Comparison of ENCODE assay signal across 29 cellular contexts in the genomic region with DNA sequence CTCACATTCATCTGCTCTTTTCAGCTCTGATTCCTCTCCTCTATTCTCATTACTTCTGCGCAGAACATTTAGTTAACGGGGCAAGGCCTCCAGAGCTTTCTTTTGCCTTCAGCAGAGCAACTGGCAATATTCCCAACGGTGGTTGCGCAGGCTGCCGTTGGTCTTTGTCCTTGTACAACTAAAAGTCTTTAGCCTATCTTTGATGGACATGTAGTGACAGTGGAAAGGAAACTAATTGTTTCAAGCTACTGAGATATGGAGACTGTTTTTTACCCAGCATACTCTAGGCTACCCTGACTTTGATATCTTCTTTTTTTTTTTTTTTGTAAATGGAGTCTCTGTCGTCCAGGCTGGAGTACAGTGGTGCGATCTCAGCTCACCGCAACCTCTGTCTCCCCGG. TPM values are rescaled to one million over a fixed set of nuclear protein-coding genes. Genes with fewer than 3 reads are reported as not detected.
DNase-seq lines count a peak whose midpoint lies in the region; ATAC-seq and TF ChIP-seq lines count a peak whose summit lies in the region.
"Had no signal": no experiment of that assay in that cellular context is flagged by ENCODE, and none has a peak within 500 bp of the region (broad histone marks: within the 10 kb centered on the region; RNA-seq: fewer than 3 reads in every experiment).

No MANE protein-coding gene starts in this region.

- no peak for ATAC-seq in GM19395 (IDR thresholded peaks at IDR 0.05; ENCODE audit: unreplicated experiment)
- ATAC-seq: activated T-cell treated with anti-CD3 and anti-CD28 coated beads, Interleukin-2, amount 50 U/mL, for 4 hours; psoas muscle; SK-N-SH treated with all-trans-retinoic acid at 6 μM for 48 hours had no signal

- CTCF ChIA-PET in activated naive CD4-positive, alpha-beta T cell treated with anti-CD3 and anti-CD28 coated beads for 36 hours (lab: Charles Lee): interaction anchor here (0.7 to 1.6 kb wide), 4 partner anchors 35 to 235 kb away, joined by 3 to 5 read pairs (median 3); no protein-coding TSS in a partner anchor

- TF ChIP-seq CTCF in ascending aorta (IDR thresholded peaks at IDR 0.05): no peak

- H3K27ac ChIP-seq in ascending aorta: peak overlapping the region in 1 of 2 donors; percentile 24
- H3K27ac ChIP-seq: BLaER1, epithelial cell of prostate, GM23248, PC-9, psoas muscle, uterus had no signal

- no peaks in the 10 kb centered on the region for H3K27me3 Mint-ChIP-seq in activated naive CD4-positive, alpha-beta T cell treated with anti-CD3 and anti-CD28 coated beads, Interleukin-2, amount 50 U/mL, for 24 hours
- no peaks in the 10 kb centered on the region for H3K27me3 Mint-ChIP-seq in activated naive CD4-positive, alpha-beta T cell treated with anti-CD3 and anti-CD28 coated beads for 36 hours (ENCODE audit: low read depth)
- H3K27me3 Mint-ChIP-seq: activated CD4-positive, alpha-beta memory T cell treated with anti-CD3 and anti-CD28 coated beads, Interleukin-2, amount 10 ng/mL, durations not matched to agents 7 days and 5 days; activated naive CD8-positive, alpha-beta T cell treated with anti-CD3 and anti-CD28 coated beads, Interleukin-2, amount 10 ng/mL, durations not matched to agents 7 days and 5 days had no signal

- H3K4me1 Mint-ChIP-seq in activated naive CD4-positive, alpha-beta T cell treated with anti-CD3 and anti-CD28 coated beads, Interleukin-2, amount 50 U/mL, for 24 hours: peaks cover 52% of the 10 kb centered on the region
- peaks cover 28% of the 10 kb centered on the region for H3K4me1 Mint-ChIP-seq in activated naive CD4-positive, alpha-beta T cell treated with anti-CD3 and anti-CD28 coated beads for 36 hours (ENCODE audit: low read depth)

- no peaks in the 10 kb centered on the region for H3K9me3 Mint-ChIP-seq in activated naive CD4-positive, alpha-beta T cell treated with anti-CD3 and anti-CD28 coated beads, Interleukin-2, amount 50 U/mL, for 24 hours
- H3K9me3 Mint-ChIP-seq in activated naive CD4-positive, alpha-beta T cell treated with anti-CD3 and anti-CD28 coated beads for 36 hours: no peaks in the 10 kb centered on the region
- H3K9me3 Mint-ChIP-seq: activated CD4-positive, alpha-beta memory T cell treated with anti-CD3 and anti-CD28 coated beads, Interleukin-2, amount 10 ng/mL, durations not matched to agents 7 days and 5 days; activated naive CD8-positive, alpha-beta T cell treated with anti-CD3 and anti-CD28 coated beads, Interleukin-2, amount 10 ng/mL, durations not matched to agents 7 days and 5 days; activated T-cell treated with anti-CD3 and anti-CD28 coated beads, Interleukin-2, amount 50 U/mL, for 4 hours; nephron had no signal

- no peaks in the 10 kb centered on the region for H3K27me3 ChIP-seq in ascending aorta
- H3K27me3 ChIP-seq: BLaER1, uterus had no signal

- H3K9me3 ChIP-seq in ascending aorta: no peaks in the 10 kb centered on the region
- H3K9me3 ChIP-seq: BLaER1, psoas muscle, uterus had no signal

- peak overlapping the region; percentile 53 for H3K27ac Mint-ChIP-seq in activated naive CD4-positive, alpha-beta T cell treated with anti-CD3 and anti-CD28 coated beads, Interleukin-2, amount 50 U/mL, for 24 hours
- H3K27ac Mint-ChIP-seq in activated naive CD4-positive, alpha-beta T cell treated with anti-CD3 and anti-CD28 coated beads for 36 hours: no peak overlapping the region
- H3K27ac Mint-ChIP-seq: activated CD4-positive, alpha-beta memory T cell treated with anti-CD3 and anti-CD28 coated beads, Interleukin-2, amount 10 ng/mL, durations not matched to agents 7 days and 5 days; activated naive CD8-positive, alpha-beta T cell treated with anti-CD3 and anti-CD28 coated beads, Interleukin-2, amount 10 ng/mL, durations not matched to agents 7 days and 5 days; nephron had no signal

- DNase-seq in activated naive CD4-positive, alpha-beta T cell treated with anti-CD3 and anti-CD28 coated beads for 36 hours: no peak
- DNase-seq in astrocyte of the hippocampus (ENCODE audit: low read depth, low spot score) (peak; percentile 16), mesenteric fat pad (ENCODE audit: low spot score) (peak; percentile 47), ascending aorta (ENCODE audit: low spot score in 2 of 2) (no peak)
- DNase-seq: activated CD4-positive, alpha-beta memory T cell treated with anti-CD3 and anti-CD28 coated beads, Interleukin-2, amount 10 ng/mL, durations not matched to agents 7 days and 5 days; activated CD4-positive, CD25-positive, alpha-beta regulatory T cell; activated naive CD8-positive, alpha-beta T cell treated with anti-CD3 and anti-CD28 coated beads, Interleukin-2, amount 10 ng/mL, durations not matched to agents 7 days and 5 days; activated T-cell treated with anti-CD3 and anti-CD28 coated beads, Interleukin-2, amount 50 U/mL, for 4 hours; dermis blood vessel endothelial cell; foreskin fibroblast; GM23248; islet precursor cell; mesenchymal stem cell; NCI-H187 treated with DMSO at 0.1 percent for 48 hours; NCI-H345; PC-9; psoas muscle; stimulated activated CD8-positive, alpha-beta memory T cell treated with anti-CD3 and anti-CD28 coated beads, Interleukin-4, amount 100 ng/mL, for 48 hours; T-helper 9 cell; uterus had no signal

- H3K4me3 ChIP-seq in ascending aorta: no peak overlapping the region
- H3K4me3 ChIP-seq: BLaER1, GM23248, PC-9, psoas muscle, uterus had no signal

- no peak overlapping the region for H3K4me3 Mint-ChIP-seq in activated naive CD4-positive, alpha-beta T cell treated with anti-CD3 and anti-CD28 coated beads, Interleukin-2, amount 50 U/mL, for 24 hours
- no peak overlapping the region for H3K4me3 Mint-ChIP-seq in activated naive CD4-positive, alpha-beta T cell treated with anti-CD3 and anti-CD28 coated beads for 36 hours
- H3K4me3 Mint-ChIP-seq: activated CD4-positive, alpha-beta memory T cell treated with anti-CD3 and anti-CD28 coated beads, Interleukin-2, amount 10 ng/mL, durations not matched to agents 7 days and 5 days; activated naive CD8-positive, alpha-beta T cell treated with anti-CD3 and anti-CD28 coated beads, Interleukin-2, amount 10 ng/mL, durations not matched to agents 7 days and 5 days; activated T-cell treated with anti-CD3 and anti-CD28 coated beads, Interleukin-2, amount 50 U/mL, for 4 hours; nephron had no signal

- peaks cover 14% of the 10 kb centered on the region for H3K36me3 Mint-ChIP-seq in activated naive CD4-positive, alpha-beta T cell treated with anti-CD3 and anti-CD28 coated beads, Interleukin-2, amount 50 U/mL, for 24 hours
- H3K36me3 Mint-ChIP-seq in activated naive CD4-positive, alpha-beta T cell treated with anti-CD3 and anti-CD28 coated beads for 36 hours (ENCODE audit: low read depth): peaks cover 13% of the 10 kb centered on the region

- intact Hi-C loops in activated naive CD4-positive, alpha-beta T cell treated with anti-CD3 and anti-CD28 coated beads for 36 hours (cut with micrococcal nuclease): no loop called here
- intact Hi-C loops in ascending aorta (cut with DNase I): no loop called here

- peaks cover 0 to 13% of the 10 kb centered on the region in 2 donors for H3K4me1 ChIP-seq in ascending aorta
- H3K4me1 ChIP-seq: BLaER1, uterus had no signal

- peaks cover 0 to 14% of the 10 kb centered on the region in 2 donors for H3K36me3 ChIP-seq in ascending aorta
- H3K36me3 ChIP-seq: uterus had no signal

RNA-seq across cellular contexts. Expression of gene R3HDM2, which starts 12.6 kb away (rescaled TPM):
- 10 to 100 TPM; 42.2 to 44.8 TPM for total RNA-seq in activated naive CD4-positive, alpha-beta T cell treated with anti-CD3 and anti-CD28 coated beads for 36 hours
- 49.0 TPM for total RNA-seq in mesenteric fat pad
- total RNA-seq in ascending aorta: 49.5 TPM

RNA-seq across cellular contexts. Expression of gene INHBC, which starts 16.3 kb away (rescaled TPM):
- not detected for total RNA-seq in activated naive CD4-positive, alpha-beta T cell treated with anti-CD3 and anti-CD28 coated beads for 36 hours
- total RNA-seq in mesenteric fat pad (not detected), ascending aorta (not detected)
- total RNA-seq: A172; activated CD4-positive, alpha-beta memory T cell treated with anti-CD3 and anti-CD28 coated beads, Interleukin-2, amount 10 ng/mL, durations not matched to agents 7 days and 5 days; bronchial epithelial cell; dermis blood vessel endothelial cell; GM23248; HT-29; uterus had no signal

RNA-seq across cellular contexts. Expression of gene INHBE, which starts 36.9 kb away (rescaled TPM):
- total RNA-seq in activated naive CD4-positive, alpha-beta T cell treated with anti-CD3 and anti-CD28 coated beads for 36 hours: 1 to 10 TPM in 1 of 2 experiments, under 1 TPM in 1; 0.81 to 1.0 TPM
- total RNA-seq in mesenteric fat pad (not detected), ascending aorta (not detected)
- total RNA-seq: activated naive CD8-positive, alpha-beta T cell treated with anti-CD3 and anti-CD28 coated beads, Interleukin-2, amount 10 ng/mL, durations not matched to agents 7 days and 5 days; dermis blood vessel endothelial cell; uterus had no signal

RNA-seq across cellular contexts. Expression of gene GLI1, which starts 41.3 kb away (rescaled TPM):
- total RNA-seq in activated naive CD4-positive, alpha-beta T cell treated with anti-CD3 and anti-CD28 coated beads for 36 hours: not detected
- total RNA-seq in mesenteric fat pad (0.13 TPM), ascending aorta (2.8 TPM)
- total RNA-seq: PC-9 had no signal

Comparison
In these comparisons a context has a peak if more than half of its experiments do, and no peak if none do; other contexts are left out.
1. DNase-seq: peak in astrocyte of the hippocampus (single experiment) and mesenteric fat pad (single experiment); none in activated naive CD4-positive, alpha-beta T cell treated with anti-CD3 and anti-CD28 coated beads for 36 hours (single experiment) and ascending aorta (0 of 2).